8 cellular contexts compared by ENCODE assay signal in the genomic region with DNA sequence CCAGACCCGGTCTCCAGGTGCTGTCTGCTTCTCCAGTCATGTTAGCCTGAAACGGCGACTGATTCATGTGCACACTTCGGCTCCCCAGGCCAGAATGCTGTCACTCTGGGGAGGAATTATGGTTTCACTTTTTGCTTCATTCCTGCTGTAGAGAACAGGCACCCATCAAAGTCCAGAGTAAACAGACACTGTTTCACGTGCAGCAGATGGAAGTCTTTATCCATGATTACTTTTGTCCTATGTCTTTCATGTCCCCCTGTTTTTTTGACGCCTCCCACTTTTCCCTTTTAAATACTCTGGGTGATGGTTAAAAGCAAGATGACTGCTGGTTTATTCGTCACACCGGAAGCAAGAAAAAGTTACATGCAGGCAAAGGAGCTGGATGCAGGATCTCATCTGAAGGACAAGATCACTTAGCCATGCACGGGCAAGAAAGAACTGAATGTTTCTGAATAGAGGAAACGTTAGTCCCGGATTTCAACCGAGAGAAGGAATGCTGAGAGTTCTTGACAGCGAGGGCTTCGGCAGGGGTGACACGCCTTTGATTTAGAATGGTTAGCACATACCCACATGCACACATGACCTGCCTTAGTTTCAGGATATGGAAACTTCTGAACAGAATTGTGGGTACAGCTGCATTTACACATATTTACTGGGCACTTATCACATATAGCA.
A peak's percentile ranks its signal among the peaks of the same experiment; 100 is the strongest.
DNase-seq lines count a peak whose midpoint lies in the region; ATAC-seq and TF ChIP-seq lines count a peak whose summit lies in the region.

No MANE protein-coding gene starts in this region.

- TF ChIP-seq CTCF in brain microvascular endothelial cell (IDR thresholded peaks at IDR 0.05; ENCODE audit: low read depth, low read length, missing control alignments), result no peak
- no peak for TF ChIP-seq CTCF in tibial artery (IDR thresholded peaks at IDR 0.05)
- TF ChIP-seq CTCF in ovary (IDR thresholded peaks at IDR 0.05), result no peak

- H3K36me3 Mint-ChIP-seq in activated CD4-positive, alpha-beta T cell treated with anti-CD3 and anti-CD28 coated beads for 36 hours (ENCODE audit: low read depth), result no peaks in the 10 kb centered on the region

- H3K27ac Mint-ChIP-seq in activated CD4-positive, alpha-beta T cell treated with anti-CD3 and anti-CD28 coated beads for 36 hours, result peak overlapping the region; percentile 90

- peak; percentile 63 for ATAC-seq in activated CD4-positive, alpha-beta T cell treated with anti-CD3 and anti-CD28 coated beads for 36 hours

- H3K27ac ChIP-seq in brain microvascular endothelial cell (peak overlapping the region; percentile 8), tibial artery (peak overlapping the region; percentile 70 to 74), ovary (no peak overlapping the region)

- intact Hi-C loops in activated CD4-positive, alpha-beta T cell treated with anti-CD3 and anti-CD28 coated beads for 36 hours (cut with DNase I, micrococcal nuclease), result loop anchor here (2.0 to 5.0 kb wide), 6 partner anchors 32 to 224 kb away; no protein-coding TSS in a partner anchor
- intact Hi-C loops in tibial artery (cut with DNase I; ENCODE audit: low total_unique reads), result no loop called here
- intact Hi-C loops in ovary (cut with DNase I), result no loop called here

- H3K36me3 ChIP-seq in brain microvascular endothelial cell (replicated peaks) (no peaks in the 10 kb centered on the region), tibial artery (no peaks in the 10 kb centered on the region), ovary (no peaks in the 10 kb centered on the region)

- in situ Hi-C loops in brain microvascular endothelial cell (cut with HindIII; ENCODE audit: low pct_ligation_motif_present, low sequenced_read_pairs), result no loop called here

- POLR2A ChIA-PET in activated CD4-positive, alpha-beta T cell treated with anti-CD3 and anti-CD28 coated beads for 36 hours (lab: Charles Lee), result interaction anchor here (1.0 kb wide), 1 partner anchor 32 kb away, joined by 3 read pairs; no protein-coding TSS in a partner anchor

- TF ChIP-seq EP300 in ovary (IDR thresholded peaks at IDR 0.05), result no peak

- H3K4me1 Mint-ChIP-seq in activated CD4-positive, alpha-beta T cell treated with anti-CD3 and anti-CD28 coated beads for 36 hours, result peaks cover 30% of the 10 kb centered on the region

- DNase-seq in activated CD4-positive, alpha-beta T cell treated with anti-CD3 and anti-CD28 coated beads for 36 hours, result peak; percentile 64
- DNase-seq in activated CD4-positive, alpha-beta T cell treated with anti-CD3 and anti-CD28 coated beads for 1 hour, result no peak
- DNase-seq in brain microvascular endothelial cell (peak; percentile 41), medulla oblongata (ENCODE audit: extremely low spot score) (peak; percentile 34), tibial artery (no peak), ovary (no peak), GF-D8 (lab: John Stamatoyannopoulos, UW) (no peak), SKM-1 treated with dmso at 0.1 percent for 144 hours (lab: John Stamatoyannopoulos, UW; ENCODE audit: unreplicated experiment) (no peak)

- no peaks in the 10 kb centered on the region for H3K27me3 Mint-ChIP-seq in activated CD4-positive, alpha-beta T cell treated with anti-CD3 and anti-CD28 coated beads for 36 hours

- no peaks in the 10 kb centered on the region for H3K9me3 ChIP-seq in tibial artery
- no peaks in the 10 kb centered on the region for H3K9me3 ChIP-seq in ovary

- peak overlapping the region; percentile 49 for H3K4me3 Mint-ChIP-seq in activated CD4-positive, alpha-beta T cell treated with anti-CD3 and anti-CD28 coated beads for 36 hours

- CTCF ChIA-PET in activated CD4-positive, alpha-beta T cell treated with anti-CD3 and anti-CD28 coated beads for 36 hours (lab: Charles Lee), result interaction anchor here (0.6 kb wide), 1 partner anchor 624 kb away, joined by 5 read pairs; no protein-coding TSS in a partner anchor

- no peaks in the 10 kb centered on the region for H3K9me3 Mint-ChIP-seq in activated CD4-positive, alpha-beta T cell treated with anti-CD3 and anti-CD28 coated beads for 36 hours (ENCODE audit: low read depth)

- no peak overlapping the region for H3K4me3 ChIP-seq in brain microvascular endothelial cell (ENCODE audit: low read depth, low read length)
- peak overlapping the region; percentile 42 to 46 for H3K4me3 ChIP-seq in tibial artery
- H3K4me3 ChIP-seq in ovary, result no peak overlapping the region

- H3K4me1 ChIP-seq in tibial artery, result peaks cover 0 to 16% (median 5%) of the 10 kb centered on the region in 4 donors
- peaks cover 2% of the 10 kb centered on the region for H3K4me1 ChIP-seq in ovary (ENCODE audit: insufficient read depth)

- no peak for TF ChIP-seq POLR2A in ovary (IDR thresholded peaks at IDR 0.05)

- H3K27me3 ChIP-seq in brain microvascular endothelial cell (replicated peaks) (no peaks in the 10 kb centered on the region), tibial artery (no peaks in the 10 kb centered on the region), ovary (no peaks in the 10 kb centered on the region)

- 19 to 54% (median 42%) methylated on average over 15 of the region's 15 CpGs for WGBS in ovary, 3 donors

Comparison
In these comparisons a context has a peak if more than half of its experiments do, and no peak if none do; other contexts are left out.
1. DNase-seq: peak in activated CD4-positive, alpha-beta T cell treated with anti-CD3 and anti-CD28 coated beads for 36 hours (single experiment), brain microvascular endothelial cell (single experiment) and medulla oblongata (single experiment); none in activated CD4-positive, alpha-beta T cell treated with anti-CD3 and anti-CD28 coated beads for 1 hour (single experiment), tibial artery (0 of 2), ovary (0 of 5), GF-D8 (single experiment) and SKM-1 treated with dmso at 0.1 percent for 144 hours (single experiment).
2. H3K27ac ChIP-seq: peak in brain microvascular endothelial cell (single experiment) and tibial artery (2 of 2); none in ovary (0 of 2).
3. H3K4me3 ChIP-seq: peak in tibial artery (2 of 2); none in brain microvascular endothelial cell (single experiment) and ovary (single experiment).
4. intact Hi-C loops: an anchor here in activated CD4-positive, alpha-beta T cell treated with anti-CD3 and anti-CD28 coated beads for 36 hours (2.0 to 5.0 kb wide); none called in tibial artery and ovary.